ENCODE assay signal across 8 cellular contexts in the genomic region with DNA sequence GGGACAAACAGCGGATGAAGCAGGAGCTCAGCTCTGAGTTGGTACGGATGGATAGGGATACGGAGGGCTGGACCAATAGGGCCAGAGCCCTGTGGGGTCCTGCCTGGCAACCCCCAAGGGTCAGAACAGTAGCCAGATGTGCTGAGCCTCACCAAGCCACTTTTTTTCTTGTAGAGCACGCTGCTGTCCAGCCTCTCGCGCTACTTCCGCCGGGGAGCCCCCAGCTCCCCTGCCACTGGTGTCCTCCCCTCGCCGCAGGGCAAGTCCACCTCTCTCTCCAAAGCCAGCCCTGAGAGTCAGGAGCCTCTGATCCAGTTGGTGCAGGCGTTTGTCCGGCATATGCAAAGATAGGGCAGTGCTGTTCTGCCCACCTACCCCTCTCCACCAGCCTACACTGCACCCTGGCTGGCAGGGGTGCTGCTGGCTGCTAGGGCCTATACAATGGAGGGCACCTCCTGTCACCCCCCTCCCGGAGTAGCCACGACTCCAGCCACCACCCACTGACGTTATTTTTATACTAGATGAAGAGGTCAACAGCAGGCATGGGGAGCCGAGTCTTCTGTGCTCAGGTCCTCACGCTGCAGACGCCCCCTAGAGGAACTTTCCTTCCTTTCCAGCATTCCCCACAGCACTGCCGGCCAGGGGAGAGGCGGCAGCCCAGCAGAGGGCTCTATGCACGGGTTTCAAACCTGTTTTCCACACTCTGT. TPM values are rescaled to one million over a fixed set of nuclear protein-coding genes. Genes with fewer than 3 reads are reported as not detected.
DNase-seq lines count a peak whose midpoint lies in the region; ATAC-seq, FAIRE-seq and TF ChIP-seq lines count a peak whose summit lies in the region.

No MANE protein-coding gene starts in this region.

- 54% methylated on average over 21 of the region's 21 CpGs for WGBS in A549 (ENCODE audit: missing lambda C conversion rate)
- whole genome bisulfite sequencing in lung, 2 donors: 57 to 59% methylated on average over 20 to 21 of the region's 21 CpGs

- FAIRE-seq in A549 (lab: Jason Lieb, UNC) (peak; percentile 28), GM12892 (lab: Jason Lieb, UNC) (no peak)

- H3K27ac Mint-ChIP-seq in activated B cell treated with CpG ODN at 0.5 μM for 24 hours: no peak overlapping the region

- H3K9me3 Mint-ChIP-seq in activated B cell treated with CpG ODN at 0.5 μM for 24 hours: no peaks in the 10 kb centered on the region

- POLR2A ChIA-PET in A549 (lab: Yijun Ruan, JAX): interaction anchor here (1.6 kb wide), 1 partner anchor 22 kb away, joined by 6 read pairs; the partner anchor contains the start of gene SH3GLB2
- POLR2A ChIA-PET in activated B cell treated with CpG ODN at 0.5 μM for 24 hours (lab: Charles Lee): no interaction called here

- intact Hi-C loops in activated B cell treated with CpG ODN at 0.5 μM for 24 hours (cut with micrococcal nuclease): loop anchor here (5.0 kb wide), 1 partner anchor 776 kb away; no protein-coding TSS in a partner anchor

- CTCF ChIA-PET in A549 (lab: Yijun Ruan, JAX) (interaction anchor here (0.5 to 8.8 kb wide), 34 partner anchors 10 to 364 kb away, joined by 3 to 136 read pairs (median 4); partner anchors contain the start of genes DOLPP1 and MIGA2), activated B cell treated with CpG ODN at 0.5 μM for 24 hours (lab: Charles Lee) (interaction anchor here (1.1 to 1.8 kb wide), 3 partner anchors 12 to 22 kb away, joined by 3 to 7 read pairs (median 5); partner anchors contain the start of gene SH3GLB2)

- ATAC-seq in A549 (peak; percentile 76 to 90), activated B cell treated with CpG ODN at 0.5 μM for 24 hours (ENCODE audit: low read depth) (peak; percentile 82), lung (ENCODE audit: insufficient read depth, low FRiP score) (peak; percentile 76), GM21737 (IDR thresholded peaks at IDR 0.05; ENCODE audit: unreplicated experiment) (no peak)

- no peak overlapping the region for H3K4me2 ChIP-seq in A549

- TF ChIP-seq EP300 in A549 (IDR thresholded peaks at IDR 0.05): no peak

- TF ChIP-seq RAD21 in A549 (conservative IDR thresholded peaks at IDR 0.05 in 1 of 2, IDR thresholded peaks at IDR 0.05 in 1 of 2): peak; percentile 47 to 60

- TF ChIP-seq POLR2A in A549 (IDR thresholded peaks at IDR 0.05; ENCODE audit: low read length) (no peak), GM12892 (IDR thresholded peaks at IDR 0.05; ENCODE audit: low read depth, low read length) (no peak)

- H3K4me1 ChIP-seq in A549 (no peaks in the 10 kb centered on the region), lung (ENCODE audit: control insufficient read depth in 2 of 2, insufficient read depth in 2 of 2, low read length in 2 of 2) (no peaks in the 10 kb centered on the region)

- no peak overlapping the region for H3K4me3 Mint-ChIP-seq in activated B cell treated with CpG ODN at 0.5 μM for 24 hours

- H3K4me3 ChIP-seq in A549 (no peak overlapping the region), lung (no peak overlapping the region)

- H3K27me3 Mint-ChIP-seq in activated B cell treated with CpG ODN at 0.5 μM for 24 hours: no peaks in the 10 kb centered on the region

- H3K27ac ChIP-seq in A549 (no peak overlapping the region), lung (ENCODE audit: low read depth in 1 of 2, low read length in 1 of 2) (peak overlapping the region; percentile 13 to 28)

- TF ChIP-seq CTCF in A549 (IDR thresholded peaks at IDR 0.05): peak; percentile 93
- peak; percentile 29 for TF ChIP-seq CTCF in activated B cell treated with CpG ODN at 0.5 μM for 24 hours (IDR thresholded peaks at IDR 0.05)
- TF ChIP-seq CTCF in lung (IDR thresholded peaks at IDR 0.05; ENCODE audit: control extremely low read depth, extremely low read depth): peak; percentile 58

- peak; percentile 78 to 82 for DNase-seq in A549 (ENCODE audit: low read depth in 1 of 2, low spot score in 1 of 2)
- peak; percentile 63 for DNase-seq in GM12892 (ENCODE audit: insufficient read length)
- DNase-seq in NCI-H2196 (lab: John Stamatoyannopoulos, UW; ENCODE audit: unreplicated experiment): peak; percentile 81
- DNase-seq in activated B cell treated with CpG ODN at 0.5 μM for 24 hours: no peak
- DNase-seq in dermis microvascular lymphatic vessel endothelial cell (ENCODE audit: low read depth in 2 of 2): peak; percentile 48 to 71
- DNase-seq in lung (ENCODE audit: low spot score): peak; percentile 63
- DNase-seq in stimulated activated CD8-positive, alpha-beta memory T cell treated with anti-CD3 and anti-CD28 coated beads, Interleukin-15, amount 100 ng/mL, for 1 hour (ENCODE audit: low read depth): peak; percentile 12

- peaks cover 6% of the 10 kb centered on the region for H3K4me1 Mint-ChIP-seq in activated B cell treated with CpG ODN at 0.5 μM for 24 hours

- no peaks in the 10 kb centered on the region for H3K27me3 ChIP-seq in lung (ENCODE audit: control insufficient read depth, insufficient read depth)

- H3K9me3 ChIP-seq in A549 (no peaks in the 10 kb centered on the region), lung (ENCODE audit: control insufficient read depth in 2 of 2, insufficient read depth in 1 of 2, low read length in 1 of 2) (no peaks in the 10 kb centered on the region)

- H3K36me3 Mint-ChIP-seq in activated B cell treated with CpG ODN at 0.5 μM for 24 hours (ENCODE audit: low read depth): peaks cover 70% of the 10 kb centered on the region

- peaks cover 7 to 76% of the 10 kb centered on the region in 2 donors for H3K36me3 ChIP-seq in lung (ENCODE audit: control insufficient read depth in 2 of 2, insufficient read depth in 2 of 2, low read length in 2 of 2)

TF ChIP-seq in A549, 52 proteins besides CTCF, POLR2A, EP300 and RAD21:
- TF ChIP-seq ZNF302 (CRISPR knock-in tag; IDR thresholded peaks at IDR 0.05) (no peak), SMC3 (IDR thresholded peaks at IDR 0.05) (peak; percentile 58)
- TF ChIP-seq, protein P1, sequence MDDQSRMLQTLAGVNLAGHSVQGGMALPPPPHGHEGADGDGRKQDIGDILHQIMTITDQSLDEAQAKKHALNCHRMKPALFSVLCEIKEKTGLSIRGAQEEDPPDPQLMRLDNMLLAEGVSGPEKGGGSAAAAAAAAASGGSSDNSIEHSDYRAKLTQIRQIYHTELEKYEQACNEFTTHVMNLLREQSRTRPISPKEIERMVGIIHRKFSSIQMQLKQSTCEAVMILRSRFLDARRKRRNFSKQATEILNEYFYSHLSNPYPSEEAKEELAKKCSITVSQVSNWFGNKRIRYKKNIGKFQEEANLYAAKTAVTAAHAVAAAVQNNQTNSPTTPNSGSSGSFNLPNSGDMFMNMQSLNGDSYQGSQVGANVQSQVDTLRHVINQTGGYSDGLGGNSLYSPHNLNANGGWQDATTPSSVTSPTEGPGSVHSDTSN (IDR thresholded peaks at IDR 0.05): peak; percentile 18; the same call in 1 of the 2 replicates

RNA-seq across cellular contexts. Expression of gene SH3GLB2, which starts 21.6 kb away (rescaled TPM):
- polyA plus RNA-seq in A549 (2011; rRNA removed) (28.3 and 30.0 TPM in 2 replicates), A549 (2017; fragmentation: RNase III; extraction: RNeasy Plus Mini Kit Qiagen cat#74134 plus additional on column Dnase treatment) (40.2 to 42.6 TPM (median 40.6 TPM) in 3 replicates), lung (100 to 1,000 TPM in 1 of 2 donors, 10 to 100 TPM in 1; 54.5 to 110 TPM)
- 55.5 and 69.2 TPM in 2 replicates for polyA plus RNA-seq in A549 (2012; cell fraction: cytosol; rRNA removed)
- 276 and 298 TPM in 2 replicates for polyA plus RNA-seq in A549 (2012; cell fraction: nucleus; rRNA removed)
- 29.5 and 40.5 TPM in 2 replicates for polyA minus RNA-seq in A549 (2011; rRNA and poly(A)+ RNA removed)
- 41.0 TPM for polyA plus RNA-seq in GM12892 (2012; ENCODE audit: missing spikeins)
- total RNA-seq in activated B cell treated with CpG ODN at 0.5 μM for 24 hours (60.4 and 62.9 TPM in 2 replicates), dermis microvascular lymphatic vessel endothelial cell (23.2 and 30.6 TPM in 2 replicates), lung (10 to 100 TPM; 51.3 to 88.9 TPM)

RNA-seq across cellular contexts. Expression of gene MIGA2, which starts 29.9 kb away (rescaled TPM):
- 6.3 and 6.4 TPM in 2 replicates for polyA plus RNA-seq in A549 (2011; rRNA removed)
- 14.6 and 16.3 TPM in 2 replicates for polyA plus RNA-seq in A549 (2012; cell fraction: cytosol; rRNA removed)
- 65.4 and 92.7 TPM in 2 replicates for polyA plus RNA-seq in A549 (2012; cell fraction: nucleus; rRNA removed)
- polyA plus RNA-seq in A549 (2017; fragmentation: RNase III; extraction: RNeasy Plus Mini Kit Qiagen cat#74134 plus additional on column Dnase treatment): 12.8 to 16.1 TPM (median 15.1 TPM) in 3 replicates
- 4.3 and 6.2 TPM in 2 replicates for polyA minus RNA-seq in A549 (2011; rRNA and poly(A)+ RNA removed)
- 8.0 TPM for polyA plus RNA-seq in GM12892 (2012; ENCODE audit: missing spikeins)
- 42.1 and 50.0 TPM in 2 replicates for total RNA-seq in activated B cell treated with CpG ODN at 0.5 μM for 24 hours
- total RNA-seq in dermis microvascular lymphatic vessel endothelial cell: 15.5 and 20.2 TPM in 2 replicates
- 10 to 100 TPM; 22.9 to 31.6 TPM for total RNA-seq in lung
- 10 to 100 TPM; 18.6 to 19.1 TPM for polyA plus RNA-seq in lung

RNA-seq across cellular contexts. Expression of gene NUP188, which starts 59.0 kb away (rescaled TPM):
- polyA plus RNA-seq in A549 (2011; rRNA removed) (52.3 and 62.1 TPM in 2 replicates), A549 (2017; fragmentation: RNase III; extraction: RNeasy Plus Mini Kit Qiagen cat#74134 plus additional on column Dnase treatment) (29.2 to 37.9 TPM (median 33.2 TPM) in 3 replicates), lung (10 to 100 TPM; 17.0 to 24.9 TPM)
- polyA plus RNA-seq in A549 (2012; cell fraction: cytosol; rRNA removed): 62.7 and 67.5 TPM in 2 replicates
- polyA plus RNA-seq in A549 (2012; cell fraction: nucleus; rRNA removed): 107 and 133 TPM in 2 replicates
- polyA minus RNA-seq in A549 (2011; rRNA and poly(A)+ RNA removed): 176 and 187 TPM in 2 replicates
- polyA plus RNA-seq in GM12892 (2012; ENCODE audit: missing spikeins): 44.5 TPM
- total RNA-seq in activated B cell treated with CpG ODN at 0.5 μM for 24 hours (76.9 and 103 TPM in 2 replicates), dermis microvascular lymphatic vessel endothelial cell (35.7 and 49.9 TPM in 2 replicates), lung (10 to 100 TPM; 39.3 to 48.5 TPM)

RNA-seq across cellular contexts. Expression of gene DOLK, which starts 59.1 kb away (rescaled TPM):
- polyA plus RNA-seq in A549 (2011; rRNA removed) (25.4 and 27.8 TPM in 2 replicates), A549 (2017; fragmentation: RNase III; extraction: RNeasy Plus Mini Kit Qiagen cat#74134 plus additional on column Dnase treatment) (19.9 to 22.8 TPM (median 22.2 TPM) in 3 replicates), lung (10 to 100 TPM in 1 of 2 donors, 1 to 10 TPM in 1; 9.6 to 19.1 TPM)
- polyA plus RNA-seq in A549 (2012; cell fraction: cytosol; rRNA removed): 23.8 and 34.1 TPM in 2 replicates
- polyA plus RNA-seq in A549 (2012; cell fraction: nucleus; rRNA removed): 37.4 and 40.1 TPM in 2 replicates
- 36.7 and 51.3 TPM in 2 replicates for polyA minus RNA-seq in A549 (2011; rRNA and poly(A)+ RNA removed)
- polyA plus RNA-seq in GM12892 (2012; ENCODE audit: missing spikeins): 5.0 TPM
- total RNA-seq in activated B cell treated with CpG ODN at 0.5 μM for 24 hours (9.0 and 10.3 TPM in 2 replicates), dermis microvascular lymphatic vessel endothelial cell (21.1 and 30.6 TPM in 2 replicates), lung (10 to 100 TPM; 10.6 to 17.9 TPM)

Comparison
In these comparisons a context has a peak if more than half of its experiments do, and no peak if none do; other contexts are left out.
1. H3K27ac ChIP-seq: peak in lung (2 of 2); none in A549 (0 of 2).
2. CTCF ChIP-seq: peak in every context shown above with its lines; median percentile 93 in A549; 58 in lung; 29 in activated B cell treated with CpG ODN at 0.5 μM for 24 hours.